1 cellular context compared by ENCODE assay signal in genomic region chr9:21121079-21121478, GRCh38.
A peak's percentile ranks its signal among the peaks of the same experiment; 100 is the strongest.
TF ChIP-seq lines count a peak whose summit lies in the region.

No MANE protein-coding gene starts in this region.

TF ChIP-seq in GM12878, 131 proteins besides CTCF, POLR2A, EP300 and RAD21:
- TF ChIP-seq, protein P1, sequence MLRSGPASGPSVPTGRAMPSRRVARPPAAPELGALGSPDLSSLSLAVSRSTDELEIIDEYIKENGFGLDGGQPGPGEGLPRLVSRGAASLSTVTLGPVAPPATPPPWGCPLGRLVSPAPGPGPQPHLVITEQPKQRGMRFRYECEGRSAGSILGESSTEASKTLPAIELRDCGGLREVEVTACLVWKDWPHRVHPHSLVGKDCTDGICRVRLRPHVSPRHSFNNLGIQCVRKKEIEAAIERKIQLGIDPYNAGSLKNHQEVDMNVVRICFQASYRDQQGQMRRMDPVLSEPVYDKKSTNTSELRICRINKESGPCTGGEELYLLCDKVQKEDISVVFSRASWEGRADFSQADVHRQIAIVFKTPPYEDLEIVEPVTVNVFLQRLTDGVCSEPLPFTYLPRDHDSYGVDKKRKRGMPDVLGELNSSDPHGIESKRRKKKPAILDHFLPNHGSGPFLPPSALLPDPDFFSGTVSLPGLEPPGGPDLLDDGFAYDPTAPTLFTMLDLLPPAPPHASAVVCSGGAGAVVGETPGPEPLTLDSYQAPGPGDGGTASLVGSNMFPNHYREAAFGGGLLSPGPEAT (IDR thresholded peaks at IDR 0.05; ENCODE audit: low read depth) = peak; percentile 37; the same call in 1 of the 2 replicates
- no peak for TF ChIP-seq SIN3A (IDR thresholded peaks at IDR 0.05; ENCODE audit: low read depth, low read length)
- TF ChIP-seq CREB1 (IDR thresholded peaks at IDR 0.05; ENCODE audit: low read depth) = no peak
- no peak for TF ChIP-seq SMAD5 (IDR thresholded peaks at IDR 0.05; ENCODE audit: low read depth)
- peak; percentile 51 to 60; a peak in 2 of 4 replicates for TF ChIP-seq IKZF2 (IDR thresholded peaks at IDR 0.05)
- no peak for TF ChIP-seq BMI1 (IDR thresholded peaks at IDR 0.05; ENCODE audit: borderline replicate concordance)
- peak; percentile 81 for TF ChIP-seq RUNX3 (IDR thresholded peaks at IDR 0.05; ENCODE audit: low read length)
- 0 out of 2 replicates have a peak, but pooled peaks have one; percentile 40 for TF ChIP-seq TCF3 (IDR thresholded peaks at IDR 0.05; ENCODE audit: borderline replicate concordance, insufficient read depth, low read depth, low read length)
- peak in 1 of 2 experiments; percentile 56; a peak in 1 of 4 replicates for TF ChIP-seq BHLHE40 (IDR thresholded peaks at IDR 0.05; ENCODE audit: borderline replicate concordance in 1 of 2, low read depth in 2 of 2, low read length in 1 of 2)
- TF ChIP-seq HCFC1 (IDR thresholded peaks at IDR 0.05; ENCODE audit: low read length) = no peak
- TF ChIP-seq ZNF217 (IDR thresholded peaks at IDR 0.05) = no peak
- TF ChIP-seq IKZF1 (conservative IDR thresholded peaks at IDR 0.05) = peak; percentile 54; the same call in 1 of the 2 replicates
- peak; percentile 79; the same call in 1 of the 2 replicates for TF ChIP-seq TCF12 (IDR thresholded peaks at IDR 0.05; ENCODE audit: low read depth, low read length)
TF ChIP-seq in GM12878: peak in this region for 7.
